Comparison of ENCODE assay signal across 12 cellular contexts in the genomic region with DNA sequence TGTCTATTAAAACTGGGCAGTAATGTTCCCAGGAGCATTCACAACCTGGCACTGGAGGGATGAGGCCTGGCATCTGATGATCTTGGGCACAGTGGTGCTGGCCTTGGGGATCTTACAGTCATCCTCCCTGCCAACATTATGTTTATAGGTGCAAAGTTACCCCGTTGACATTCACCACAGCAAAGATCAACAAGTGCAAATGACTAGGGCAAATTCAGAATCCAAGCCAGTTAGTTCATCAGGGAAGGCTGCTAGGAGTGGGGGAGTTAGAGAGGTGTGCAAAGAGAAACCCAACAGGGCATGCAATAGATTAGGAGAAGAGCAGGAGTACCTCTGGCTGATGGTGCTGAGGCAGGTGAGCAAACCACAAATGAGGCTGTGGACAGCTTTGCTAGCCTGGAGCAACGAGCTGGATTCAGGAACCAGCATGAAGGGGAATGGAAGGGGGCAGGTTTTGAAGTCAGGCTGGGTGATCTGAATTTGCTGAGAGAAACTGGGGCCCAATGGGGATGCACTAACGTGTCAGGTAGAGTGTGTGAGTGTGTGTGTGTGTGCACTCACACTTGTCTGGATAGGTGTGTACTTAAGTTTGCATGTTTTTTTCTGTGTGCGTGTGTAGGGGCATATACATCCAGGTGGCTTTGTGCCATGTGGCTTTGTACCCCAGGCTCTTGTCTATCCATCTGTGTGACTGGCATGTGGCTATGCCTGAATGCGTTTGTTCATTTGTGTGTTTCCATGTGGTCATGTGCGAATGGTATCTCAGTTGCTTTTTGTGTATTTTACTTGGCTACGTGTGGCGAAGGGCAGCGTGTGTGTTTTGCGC. TPM values are rescaled to one million over a fixed set of nuclear protein-coding genes. Genes with fewer than 3 reads are reported as not detected.
A peak's percentile ranks its signal among the peaks of the same experiment; 100 is the strongest.
DNase-seq lines count a peak whose midpoint lies in the region; ATAC-seq and TF ChIP-seq lines count a peak whose summit lies in the region.
"Had no signal": no experiment of that assay in that cellular context is flagged by ENCODE, and none has a peak within 500 bp of the region (broad histone marks: within the 10 kb centered on the region; RNA-seq: fewer than 3 reads in every experiment).

No MANE protein-coding gene starts in this region.

- intact Hi-C loops in CD8-positive, alpha-beta T cell (cut with DNase I, micrococcal nuclease), result no loop called here
- intact Hi-C loops in lower lobe of right lung (cut with DNase I) (loop anchor here (5.0 kb wide), 1 partner anchor 48 kb away; no protein-coding TSS in a partner anchor), transverse colon (cut with DNase I; ENCODE audit: low total_unique reads) (loop anchor here (5.0 kb wide), 1 partner anchor 48 kb away; no protein-coding TSS in a partner anchor)

- H3K4me2 ChIP-seq in GM23338, result peak overlapping the region; percentile 91

- no peaks in the 10 kb centered on the region for H3K79me2 ChIP-seq in GM23338 (replicated peaks; ENCODE audit: insufficient read depth)

- no peak for ATAC-seq in CD8-positive, alpha-beta T cell
- ATAC-seq in GM23338, result no peak
- ATAC-seq in WTC11, result no peak
- ATAC-seq in lower lobe of right lung, result no peak
- no peak for ATAC-seq in GM21786 (IDR thresholded peaks at IDR 0.05; ENCODE audit: unreplicated experiment)
- no peak for ATAC-seq in GM21360 (IDR thresholded peaks at IDR 0.05; ENCODE audit: unreplicated experiment)

- H3K9me3 ChIP-seq in CD8-positive, alpha-beta T cell (ENCODE audit: low read length), result no peaks in the 10 kb centered on the region
- H3K9me3 ChIP-seq in lower lobe of right lung, result no peaks in the 10 kb centered on the region
- H3K9me3 ChIP-seq in transverse colon, result no peaks in the 10 kb centered on the region
- H3K9me3 ChIP-seq: SJSA1 had no signal

- no peaks in the 10 kb centered on the region for H3K36me3 Mint-ChIP-seq in CD8-positive, alpha-beta T cell
- H3K36me3 Mint-ChIP-seq in GM23338 (ENCODE audit: low read depth), result no peaks in the 10 kb centered on the region
- H3K36me3 Mint-ChIP-seq in WTC11, result no peaks in the 10 kb centered on the region

- no peak for TF ChIP-seq POLR2A in transverse colon (IDR thresholded peaks at IDR 0.05)

- in situ Hi-C loops in transverse colon (cut with MboI; ENCODE audit: low pct_ligation_motif_present in 1 of 4, low pct_unique_long_range_greater_than_20kb in 1 of 4, low sequenced_read_pairs in 3 of 4), result loop anchor here in 1 of 4 donors (5.0 to 25.0 kb wide), 2 partner anchors 48 to 437 kb away; partner anchors contain the start of gene SMUG1

- H3K27ac Mint-ChIP-seq in CD8-positive, alpha-beta T cell, result no peak overlapping the region
- H3K27ac Mint-ChIP-seq in GM23338, result no peak overlapping the region
- peak overlapping the region; percentile 14 for H3K27ac Mint-ChIP-seq in WTC11

- TF ChIP-seq CTCF in CD8-positive, alpha-beta T cell (IDR thresholded peaks at IDR 0.05), result no peak
- TF ChIP-seq CTCF in GM23338 (conservative IDR thresholded peaks at IDR 0.05; ENCODE audit: low read depth in 2 of 2), result no peak
- TF ChIP-seq CTCF in WTC11 (IDR thresholded peaks at IDR 0.05), result no peak
- TF ChIP-seq CTCF in lower lobe of right lung (IDR thresholded peaks at IDR 0.05), result no peak
- no peak for TF ChIP-seq CTCF in transverse colon (IDR thresholded peaks at IDR 0.05)

- peak overlapping the region; percentile 59 for H3K4me3 ChIP-seq in CD8-positive, alpha-beta T cell (ENCODE audit: low read depth, low read length)
- H3K4me3 ChIP-seq in GM23338 (peak overlapping the region; percentile 76), lower lobe of right lung (peak overlapping the region; percentile 61), transverse colon (peak overlapping the region in 2 of 4 donors; percentile 38 to 51)

- peaks cover 25% of the 10 kb centered on the region for H3K4me1 ChIP-seq in CD8-positive, alpha-beta T cell (ENCODE audit: insufficient read depth, low read length)
- H3K4me1 ChIP-seq in GM23338 (ENCODE audit: insufficient read depth), result peaks cover 49% of the 10 kb centered on the region
- peaks cover 34% of the 10 kb centered on the region for H3K4me1 ChIP-seq in lower lobe of right lung
- H3K4me1 ChIP-seq in transverse colon, result peaks cover 12 to 28% (median 19%) of the 10 kb centered on the region in 4 donors

- WGBS in transverse colon (ENCODE audit: low coverage in 1 of 2), 2 donors, result 18 to 40% methylated on average over 4 to 10 of the region's 10 CpGs

- no peaks in the 10 kb centered on the region for H3K9me3 Mint-ChIP-seq in CD8-positive, alpha-beta T cell
- H3K9me3 Mint-ChIP-seq in GM23338, result no peaks in the 10 kb centered on the region
- H3K9me3 Mint-ChIP-seq in WTC11, result no peaks in the 10 kb centered on the region

- DNase-seq in CD8-positive, alpha-beta T cell, result no peak
- no peak for DNase-seq in GM23338 (ENCODE audit: low spot score)
- no peak for DNase-seq in WTC11 (ENCODE audit: low spot score)
- no peak for DNase-seq in lower lobe of right lung
- no peak for DNase-seq in transverse colon
- DNase-seq in NCI-H226, result no peak
- DNase-seq: activated CD4-positive, CD25-positive, alpha-beta regulatory T cell treated with anti-CD3 and anti-CD28 coated beads, Interleukin-2, amount 50 U/mL, for 72 hours; Calu3 had no signal

- peaks cover 14% of the 10 kb centered on the region for H3K4me1 Mint-ChIP-seq in CD8-positive, alpha-beta T cell (ENCODE audit: low read depth)
- H3K4me1 Mint-ChIP-seq in GM23338 (peaks cover 3% of the 10 kb centered on the region), WTC11 (peaks cover 7% of the 10 kb centered on the region)

- POLR2A ChIA-PET in CD8-positive, alpha-beta T cell (lab: Charles Lee), result no interaction called here
- POLR2A ChIA-PET in WTC11 (lab: Charles Lee), result interaction anchor here (0.5 kb wide), 1 partner anchor 739 kb away, joined by 3 read pairs; no protein-coding TSS in a partner anchor

- H3K36me3 ChIP-seq in CD8-positive, alpha-beta T cell (ENCODE audit: insufficient read depth, low read length), result no peaks in the 10 kb centered on the region
- H3K36me3 ChIP-seq in GM23338 (ENCODE audit: insufficient read depth) (no peaks in the 10 kb centered on the region), lower lobe of right lung (no peaks in the 10 kb centered on the region), transverse colon (no peaks in the 10 kb centered on the region)
- H3K36me3 ChIP-seq: SJSA1 had no signal

- 0 out of 2 replicates have a peak, but pooled peaks cover 9% of the 10 kb centered on the region for H3F3A ChIP-seq in GM23338 (replicated peaks; ENCODE audit: low read depth)

- H3K4me3 Mint-ChIP-seq in CD8-positive, alpha-beta T cell, result no peak overlapping the region
- H3K4me3 Mint-ChIP-seq in GM23338 (no peak overlapping the region), WTC11 (no peak overlapping the region)

- no peak overlapping the region for H3K27ac ChIP-seq in CD8-positive, alpha-beta T cell (ENCODE audit: low read depth, low read length)
- H3K27ac ChIP-seq in GM23338 (ENCODE audit: low read depth) (no peak overlapping the region), lower lobe of right lung (no peak overlapping the region), transverse colon (no peak overlapping the region)
- H3K27ac ChIP-seq: SJSA1 had no signal

- TF ChIP-seq EP300 in transverse colon (IDR thresholded peaks at IDR 0.05; ENCODE audit: low read depth), result no peak

- H2AFZ ChIP-seq in GM23338, result 0 out of 2 replicates have a peak overlapping the region, but pooled peaks have one; percentile 94

- no peaks in the 10 kb centered on the region; the same call in 1 of the 2 replicates for H4K20me1 ChIP-seq in GM23338 (replicated peaks; ENCODE audit: insufficient read depth)

- H3K27me3 ChIP-seq in CD8-positive, alpha-beta T cell (ENCODE audit: insufficient read depth, low read length), result peaks cover 12% of the 10 kb centered on the region
- H3K27me3 ChIP-seq in GM23338 (ENCODE audit: insufficient read depth) (peaks cover 98% of the 10 kb centered on the region), lower lobe of right lung (ENCODE audit: low read depth) (peaks cover 56% of the 10 kb centered on the region), transverse colon (peaks cover 89% of the 10 kb centered on the region)

- CTCF ChIA-PET in CD8-positive, alpha-beta T cell (lab: Charles Lee), result interaction anchor here (1.6 kb wide), 1 partner anchor 48 kb away, joined by 5 read pairs; no protein-coding TSS in a partner anchor
- CTCF ChIA-PET in WTC11 (lab: Charles Lee), result interaction anchor here (2.6 to 3.6 kb wide), 3 partner anchors 7 to 48 kb away, joined by 10 to 24 read pairs (median 18); no protein-coding TSS in a partner anchor

- peaks cover 16% of the 10 kb centered on the region for H3K27me3 Mint-ChIP-seq in CD8-positive, alpha-beta T cell (ENCODE audit: low read depth)
- H3K27me3 Mint-ChIP-seq in GM23338 (ENCODE audit: insufficient read depth, low read depth, poor library complexity), result peaks cover 2% of the 10 kb centered on the region
- H3K27me3 Mint-ChIP-seq in WTC11 (ENCODE audit: low read depth), result peaks cover 8% of the 10 kb centered on the region; the same call in 1 of the 2 replicates

- H3K9me2 ChIP-seq in GM23338 (ENCODE audit: insufficient read depth), result no peaks in the 10 kb centered on the region

TF ChIP-seq in WTC11, 78 proteins besides CTCF, POLR2A, EP300 and RAD21:
- TF ChIP-seq NFE2L1 (CRISPR knock-in tag; IDR thresholded peaks at IDR 0.05) (0 out of 2 replicates have a peak, but pooled peaks have one; percentile 40), ATF2 (CRISPR knock-in tag; IDR thresholded peaks at IDR 0.05; ENCODE audit: borderline replicate concordance, low read depth) (no peak)

RNA-seq across cellular contexts. Expression of gene CISTR, which starts 1.6 kb away (rescaled TPM):
- total RNA-seq in CD8-positive, alpha-beta T cell, result not detected
- total RNA-seq in GM23338 (2014; rRNA removed; shearing (Covaris generic)), result not detected in 2 replicates
- polyA plus RNA-seq in GM23338 (2016; fragmentation: Nextera tagmentation; extraction: Ambion mirVana), result not detected in 2 replicates
- total RNA-seq in WTC11 (2021), result 0.81 TPM in 1 of 3 replicates, not detected in the others
- total RNA-seq in lower lobe of right lung, result not detected
- not detected for total RNA-seq in transverse colon
- total RNA-seq: Calu3, fibroblast of villous mesenchyme, SJSA1 had no signal

RNA-seq across cellular contexts. Expression of gene CALCOCO1, which starts 22.9 kb away (rescaled TPM):
- total RNA-seq in CD8-positive, alpha-beta T cell, result 10 to 100 TPM; 49.2 to 49.5 TPM
- total RNA-seq in GM23338 (2014; rRNA removed; shearing (Covaris generic)), result 20.4 and 21.3 TPM in 2 replicates
- polyA plus RNA-seq in GM23338 (2016; fragmentation: Nextera tagmentation; extraction: Ambion mirVana), result 4.6 and 6.5 TPM in 2 replicates
- total RNA-seq in WTC11 (2021) (21.2 to 28.2 TPM (median 27.0 TPM) in 3 replicates), lower lobe of right lung (212 TPM), transverse colon (100 to 1,000 TPM; 118 to 186 (median 168) TPM)

Comparison
In these comparisons a context has a peak if more than half of its experiments do, and no peak if none do; other contexts are left out.
1. intact Hi-C loops: an anchor here in lower lobe of right lung (5.0 kb wide) and transverse colon (5.0 kb wide); none called in CD8-positive, alpha-beta T cell.